Comparison of ENCODE assay signal across 1 cellular context in genomic region chr18:49832221-49832647, GRCh38.
A peak's percentile ranks its signal among the peaks of the same experiment; 100 is the strongest.
TF ChIP-seq lines count a peak whose summit lies in the region.

No MANE protein-coding gene starts in this region.

TF ChIP-seq in HepG2, 621 proteins besides CTCF, POLR2A, EP300 and RAD21 (continued from another document and continues in another):
- TF ChIP-seq ZNF513 (CRISPR knock-in tag; conservative IDR thresholded peaks at IDR 0.05), result no peak
- TF ChIP-seq HDAC2 (CRISPR knock-in tag; IDR thresholded peaks at IDR 0.05), result peak; percentile 76
- TF ChIP-seq MAFF (IDR thresholded peaks at IDR 0.05; ENCODE audit: low read depth, low read length), result no peak
- TF ChIP-seq FLYWCH1 (CRISPR knock-in tag; IDR thresholded peaks at IDR 0.05), result no peak
- no peak for TF ChIP-seq MNT (IDR thresholded peaks at IDR 0.05)
- TF ChIP-seq CCAR2 (optimal IDR thresholded peaks at IDR 0.05; ENCODE audit: low read depth, low read length), result no peak
- TF ChIP-seq U2AF2 (IDR thresholded peaks at IDR 0.05; ENCODE audit: low read depth, low read length), result no peak
- TF ChIP-seq NCOR1 (IDR thresholded peaks at IDR 0.05; ENCODE audit: borderline replicate concordance, low read length), result peak; percentile 85; the same call in 1 of the 2 replicates
- no peak for TF ChIP-seq ZNF256 (CRISPR knock-in tag; conservative IDR thresholded peaks at IDR 0.05)
- TF ChIP-seq TEF (CRISPR knock-in tag; IDR thresholded peaks at IDR 0.05), result no peak
- TF ChIP-seq ELF4 (CRISPR knock-in tag; IDR thresholded peaks at IDR 0.05; ENCODE audit: borderline replicate concordance), result no peak
- 0 out of 2 replicates have a peak, but pooled peaks have one; percentile 39 for TF ChIP-seq KDM4B (CRISPR knock-in tag; IDR thresholded peaks at IDR 0.05)
- no peak for TF ChIP-seq ZNF556 (CRISPR knock-in tag; IDR thresholded peaks at IDR 0.05; ENCODE audit: borderline replicate concordance)
- TF ChIP-seq PAF1 (CRISPR knock-in tag; IDR thresholded peaks at IDR 0.05), result no peak
- peak; percentile 46; the same call in 1 of the 2 replicates for TF ChIP-seq KAT8 (CRISPR knock-in tag; IDR thresholded peaks at IDR 0.05)
- peak; percentile 97 for TF ChIP-seq ZNF652 (CRISPR knock-in tag; IDR thresholded peaks at IDR 0.05; ENCODE audit: borderline replicate concordance, low read depth)
- TF ChIP-seq PHF8 (CRISPR knock-in tag; IDR thresholded peaks at IDR 0.05), result no peak
- TF ChIP-seq ZNF326 (CRISPR knock-in tag; IDR thresholded peaks at IDR 0.05; ENCODE audit: borderline replicate concordance), result no peak
- TF ChIP-seq GABPA (IDR thresholded peaks at IDR 0.05; ENCODE audit: low read depth, low read length), result no peak
- TF ChIP-seq GABPA (CRISPR knock-in tag; IDR thresholded peaks at IDR 0.05; ENCODE audit: low read depth), result 0 out of 2 replicates have a peak, but pooled peaks have one; percentile 39
- no peak for TF ChIP-seq PTBP1 (IDR thresholded peaks at IDR 0.05; ENCODE audit: low read depth, low read length, poor library complexity, severe bottlenecking)
- TF ChIP-seq IKZF5 (CRISPR knock-in tag; IDR thresholded peaks at IDR 0.05), result no peak; the same call in 1 of the 2 replicates
- TF ChIP-seq ZGPAT (CRISPR knock-in tag; IDR thresholded peaks at IDR 0.05), result peak; percentile 82
- no peak for TF ChIP-seq TEAD2 (CRISPR knock-in tag; IDR thresholded peaks at IDR 0.05)
- no peak for TF ChIP-seq CEBPB (IDR thresholded peaks at IDR 0.05; ENCODE audit: borderline replicate concordance, low read depth, low read length)
- TF ChIP-seq SRSF4 (IDR thresholded peaks at IDR 0.05; ENCODE audit: low read depth, low read length, poor library complexity, severe bottlenecking), result no peak
- no peak for TF ChIP-seq SYNCRIP (IDR thresholded peaks at IDR 0.05; ENCODE audit: insufficient read depth, low read depth, low read length)
- no peak for TF ChIP-seq KMT2A (CRISPR knock-in tag; IDR thresholded peaks at IDR 0.05)
- TF ChIP-seq NCOA1 (CRISPR knock-in tag; IDR thresholded peaks at IDR 0.05), result no peak
- peak; percentile 76 for TF ChIP-seq HDAC1 (CRISPR knock-in tag; IDR thresholded peaks at IDR 0.05)
- TF ChIP-seq ZNF276 (CRISPR knock-in tag; IDR thresholded peaks at IDR 0.05; ENCODE audit: low read depth), result no peak
- TF ChIP-seq ZNF879 (CRISPR knock-in tag; IDR thresholded peaks at IDR 0.05), result no peak
- TF ChIP-seq ZNF775 (CRISPR knock-in tag; IDR thresholded peaks at IDR 0.05; ENCODE audit: borderline replicate concordance), result no peak
- TF ChIP-seq PPARG (CRISPR knock-in tag; conservative IDR thresholded peaks at IDR 0.05), result peak; percentile 84
- no peak for TF ChIP-seq ZNF784 (CRISPR knock-in tag; IDR thresholded peaks at IDR 0.05; ENCODE audit: borderline replicate concordance)
- no peak for TF ChIP-seq ZNF574 (CRISPR knock-in tag; IDR thresholded peaks at IDR 0.05)
- TF ChIP-seq ZNF761 (CRISPR knock-in tag; conservative IDR thresholded peaks at IDR 0.05), result 0 out of 2 replicates have a peak, but pooled peaks have one; percentile 57
- TF ChIP-seq SNRNP70 (IDR thresholded peaks at IDR 0.05; ENCODE audit: low read depth, low read length), result no peak
- no peak for TF ChIP-seq RBAK (CRISPR knock-in tag; IDR thresholded peaks at IDR 0.05)
- TF ChIP-seq ZBTB37 (CRISPR knock-in tag; IDR thresholded peaks at IDR 0.05), result no peak
- 0 out of 2 replicates have a peak, but pooled peaks have one; percentile 45 for TF ChIP-seq ZBTB7B (CRISPR knock-in tag; IDR thresholded peaks at IDR 0.05)
- TF ChIP-seq ZNF292 (CRISPR knock-in tag; IDR thresholded peaks at IDR 0.05; ENCODE audit: borderline replicate concordance, low read depth), result 0 out of 2 replicates have a peak, but pooled peaks have one; percentile 46
- TF ChIP-seq BORCS8-MEF2B (CRISPR knock-in tag; IDR thresholded peaks at IDR 0.05), result no peak
- peak; percentile 82 for TF ChIP-seq FOXJ3 (CRISPR knock-in tag; IDR thresholded peaks at IDR 0.05; ENCODE audit: borderline replicate concordance)
- TF ChIP-seq ZNF687 (CRISPR knock-in tag; IDR thresholded peaks at IDR 0.05), result no peak
- no peak; the same call in 1 of the 2 replicates for TF ChIP-seq SMARCC2 (IDR thresholded peaks at IDR 0.05)
- no peak for TF ChIP-seq ZNF329 (CRISPR knock-in tag; IDR thresholded peaks at IDR 0.05; ENCODE audit: low read depth)
- no peak for TF ChIP-seq ATRX (CRISPR knock-in tag; IDR thresholded peaks at IDR 0.05; ENCODE audit: borderline replicate concordance)
- TF ChIP-seq AGO2 (optimal IDR thresholded peaks at IDR 0.05; ENCODE audit: low read depth, low read length), result no peak
- no peak for TF ChIP-seq CENPT (CRISPR knock-in tag; IDR thresholded peaks at IDR 0.05; ENCODE audit: low read depth)
